In the genomic region with DNA sequence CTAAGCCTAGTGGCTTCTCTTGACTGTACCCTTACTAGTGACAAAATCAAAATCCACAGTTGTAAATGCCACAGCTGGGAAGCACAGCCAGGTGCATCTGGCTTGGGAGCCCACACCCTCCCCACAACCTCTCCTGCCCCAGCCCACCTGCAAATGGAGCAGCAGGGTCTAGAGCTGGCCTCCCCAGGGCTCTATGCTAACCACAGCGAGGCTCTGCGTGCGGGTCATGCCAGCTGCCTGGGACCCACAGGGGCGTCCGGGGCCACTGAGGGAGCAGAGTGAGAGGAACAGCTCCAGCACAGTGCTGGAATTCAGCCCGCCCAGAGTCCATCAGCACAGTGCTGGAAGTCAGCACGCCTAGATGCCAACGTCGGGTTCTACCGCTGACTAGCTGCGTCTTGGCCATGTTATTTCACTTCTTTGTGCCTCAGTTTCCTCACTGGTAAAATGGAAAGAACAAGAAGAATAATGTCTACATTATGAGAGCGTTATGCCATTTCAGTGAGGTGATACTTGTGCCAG, we compare ENCODE assay signal across 1 cellular context.
A peak's percentile ranks its signal among the peaks of the same experiment; 100 is the strongest.
TF ChIP-seq lines count a peak whose summit lies in the region.

No MANE protein-coding gene starts in this region.

TF ChIP-seq in HepG2, 621 proteins besides CTCF, POLR2A, EP300 and RAD21 (continues in another document):
- TF ChIP-seq ELF4 (CRISPR knock-in tag; IDR thresholded peaks at IDR 0.05; ENCODE audit: borderline replicate concordance) (no peak), HIC2 (CRISPR knock-in tag; IDR thresholded peaks at IDR 0.05; ENCODE audit: low read depth) (peak; percentile 55; the same call in 1 of the 2 replicates), SMAD3 (CRISPR knock-in tag; IDR thresholded peaks at IDR 0.05) (no peak), ZNF557 (CRISPR knock-in tag; IDR thresholded peaks at IDR 0.05) (no peak), KAT8 (CRISPR knock-in tag; IDR thresholded peaks at IDR 0.05) (no peak), PRDM10 (CRISPR knock-in tag; IDR thresholded peaks at IDR 0.05; ENCODE audit: low read depth) (no peak), NCOA2 (CRISPR knock-in tag; IDR thresholded peaks at IDR 0.05) (no peak), SIN3B (IDR thresholded peaks at IDR 0.05; ENCODE audit: low read length) (no peak), ZNF484 (CRISPR knock-in tag; IDR thresholded peaks at IDR 0.05; ENCODE audit: borderline replicate concordance, low read depth) (no peak), ZNF768 (CRISPR knock-in tag; IDR thresholded peaks at IDR 0.05) (peak; percentile 57; the same call in 1 of the 2 replicates), MNT (IDR thresholded peaks at IDR 0.05) (no peak), ZNF556 (CRISPR knock-in tag; IDR thresholded peaks at IDR 0.05; ENCODE audit: borderline replicate concordance) (no peak), ZFP41 (CRISPR knock-in tag; IDR thresholded peaks at IDR 0.05; ENCODE audit: borderline replicate concordance) (0 out of 2 replicates have a peak, but pooled peaks have one; percentile 9), ZNF704 (CRISPR knock-in tag; IDR thresholded peaks at IDR 0.05; ENCODE audit: borderline replicate concordance) (0 out of 2 replicates have a peak, but pooled peaks have one; percentile 51), TCF12 (IDR thresholded peaks at IDR 0.05) (no peak), TCF12 (CRISPR knock-in tag; IDR thresholded peaks at IDR 0.05) (no peak), KDM6A (CRISPR knock-in tag; IDR thresholded peaks at IDR 0.05; ENCODE audit: low read depth) (no peak), ZNF784 (CRISPR knock-in tag; IDR thresholded peaks at IDR 0.05; ENCODE audit: borderline replicate concordance) (no peak), ZNF3 (CRISPR knock-in tag; IDR thresholded peaks at IDR 0.05) (no peak), ZNF773 (CRISPR knock-in tag; IDR thresholded peaks at IDR 0.05; ENCODE audit: borderline replicate concordance) (no peak), NCOA5 (CRISPR knock-in tag; IDR thresholded peaks at IDR 0.05) (no peak), ZBTB3 (CRISPR knock-in tag; IDR thresholded peaks at IDR 0.05; ENCODE audit: borderline replicate concordance, low read depth) (no peak), FOXK1 (CRISPR knock-in tag; IDR thresholded peaks at IDR 0.05; ENCODE audit: borderline replicate concordance, low read depth) (no peak), ZC3H13 (CRISPR knock-in tag; IDR thresholded peaks at IDR 0.05) (no peak), ISX (CRISPR knock-in tag; conservative IDR thresholded peaks at IDR 0.05) (no peak), NKX3-1 (CRISPR knock-in tag; IDR thresholded peaks at IDR 0.05) (no peak), ZNF567 (CRISPR knock-in tag; IDR thresholded peaks at IDR 0.05; ENCODE audit: borderline replicate concordance) (0 out of 2 replicates have a peak, but pooled peaks have one; percentile 4), ZFX (CRISPR knock-in tag; IDR thresholded peaks at IDR 0.05; ENCODE audit: low read depth) (no peak), FIP1L1 (IDR thresholded peaks at IDR 0.05; ENCODE audit: borderline replicate concordance, insufficient read depth, low read depth, low read length) (no peak), GPN1 (CRISPR knock-in tag; IDR thresholded peaks at IDR 0.05; ENCODE audit: borderline replicate concordance) (no peak)
- TF ChIP-seq, protein P1, sequence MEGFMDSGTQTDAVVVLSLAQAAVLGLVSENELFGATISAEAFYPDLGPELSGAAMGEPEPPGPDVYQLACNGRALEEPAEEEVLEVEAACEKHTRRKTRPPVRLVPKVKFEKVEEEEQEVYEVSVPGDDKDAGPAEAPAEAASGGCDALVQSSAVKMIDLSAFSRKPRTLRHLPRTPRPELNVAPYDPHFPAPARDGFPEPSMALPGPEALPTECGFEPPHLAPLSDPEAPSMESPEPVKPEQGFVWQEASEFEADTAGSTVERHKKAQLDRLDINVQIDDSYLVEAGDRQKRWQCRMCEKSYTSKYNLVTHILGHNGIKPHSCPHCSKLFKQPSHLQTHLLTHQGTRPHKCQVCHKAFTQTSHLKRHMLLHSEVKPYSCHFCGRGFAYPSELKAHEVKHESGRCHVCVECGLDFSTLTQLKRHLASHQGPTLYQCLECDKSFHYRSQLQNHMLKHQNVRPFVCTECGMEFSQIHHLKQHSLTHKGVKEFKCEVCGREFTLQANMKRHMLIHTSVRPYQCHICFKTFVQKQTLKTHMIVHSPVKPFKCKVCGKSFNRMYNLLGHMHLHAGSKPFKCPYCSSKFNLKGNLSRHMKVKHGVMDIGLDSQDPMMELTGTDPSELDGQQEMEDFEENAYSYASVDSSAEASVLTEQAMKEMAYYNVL (CRISPR knock-in tag; IDR thresholded peaks at IDR 0.05; ENCODE audit: borderline replicate concordance): peak; percentile 20; the same call in 1 of the 2 replicates
- TF ChIP-seq, protein P2, sequence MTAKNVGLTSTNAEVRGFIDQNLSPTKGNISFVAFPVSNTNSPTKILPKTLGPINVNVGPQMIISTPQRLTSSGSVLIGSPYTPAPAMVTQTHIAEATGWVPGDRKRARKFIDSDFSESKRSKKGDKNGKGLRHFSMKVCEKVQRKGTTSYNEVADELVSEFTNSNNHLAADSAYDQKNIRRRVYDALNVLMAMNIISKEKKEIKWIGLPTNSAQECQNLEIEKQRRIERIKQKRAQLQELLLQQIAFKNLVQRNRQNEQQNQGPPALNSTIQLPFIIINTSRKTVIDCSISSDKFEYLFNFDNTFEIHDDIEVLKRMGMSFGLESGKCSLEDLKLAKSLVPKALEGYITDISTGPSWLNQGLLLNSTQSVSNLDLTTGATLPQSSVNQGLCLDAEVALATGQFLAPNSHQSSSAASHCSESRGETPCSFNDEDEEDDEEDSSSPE (CRISPR knock-in tag; IDR thresholded peaks at IDR 0.05): no peak
- TF ChIP-seq, protein P3, sequence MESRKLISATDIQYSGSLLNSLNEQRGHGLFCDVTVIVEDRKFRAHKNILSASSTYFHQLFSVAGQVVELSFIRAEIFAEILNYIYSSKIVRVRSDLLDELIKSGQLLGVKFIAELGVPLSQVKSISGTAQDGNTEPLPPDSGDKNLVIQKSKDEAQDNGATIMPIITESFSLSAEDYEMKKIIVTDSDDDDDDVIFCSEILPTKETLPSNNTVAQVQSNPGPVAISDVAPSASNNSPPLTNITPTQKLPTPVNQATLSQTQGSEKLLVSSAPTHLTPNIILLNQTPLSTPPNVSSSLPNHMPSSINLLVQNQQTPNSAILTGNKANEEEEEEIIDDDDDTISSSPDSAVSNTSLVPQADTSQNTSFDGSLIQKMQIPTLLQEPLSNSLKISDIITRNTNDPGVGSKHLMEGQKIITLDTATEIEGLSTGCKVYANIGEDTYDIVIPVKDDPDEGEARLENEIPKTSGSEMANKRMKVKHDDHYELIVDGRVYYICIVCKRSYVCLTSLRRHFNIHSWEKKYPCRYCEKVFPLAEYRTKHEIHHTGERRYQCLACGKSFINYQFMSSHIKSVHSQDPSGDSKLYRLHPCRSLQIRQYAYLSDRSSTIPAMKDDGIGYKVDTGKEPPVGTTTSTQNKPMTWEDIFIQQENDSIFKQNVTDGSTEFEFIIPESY (CRISPR knock-in tag; IDR thresholded peaks at IDR 0.05): 0 out of 2 replicates have a peak, but pooled peaks have one; percentile 72
- TF ChIP-seq, protein P4, sequence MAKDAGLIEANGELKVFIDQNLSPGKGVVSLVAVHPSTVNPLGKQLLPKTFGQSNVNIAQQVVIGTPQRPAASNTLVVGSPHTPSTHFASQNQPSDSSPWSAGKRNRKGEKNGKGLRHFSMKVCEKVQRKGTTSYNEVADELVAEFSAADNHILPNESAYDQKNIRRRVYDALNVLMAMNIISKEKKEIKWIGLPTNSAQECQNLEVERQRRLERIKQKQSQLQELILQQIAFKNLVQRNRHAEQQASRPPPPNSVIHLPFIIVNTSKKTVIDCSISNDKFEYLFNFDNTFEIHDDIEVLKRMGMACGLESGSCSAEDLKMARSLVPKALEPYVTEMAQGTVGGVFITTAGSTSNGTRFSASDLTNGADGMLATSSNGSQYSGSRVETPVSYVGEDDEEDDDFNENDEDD (CRISPR knock-in tag; IDR thresholded peaks at IDR 0.05; ENCODE audit: borderline replicate concordance): no peak
- TF ChIP-seq, protein P5, sequence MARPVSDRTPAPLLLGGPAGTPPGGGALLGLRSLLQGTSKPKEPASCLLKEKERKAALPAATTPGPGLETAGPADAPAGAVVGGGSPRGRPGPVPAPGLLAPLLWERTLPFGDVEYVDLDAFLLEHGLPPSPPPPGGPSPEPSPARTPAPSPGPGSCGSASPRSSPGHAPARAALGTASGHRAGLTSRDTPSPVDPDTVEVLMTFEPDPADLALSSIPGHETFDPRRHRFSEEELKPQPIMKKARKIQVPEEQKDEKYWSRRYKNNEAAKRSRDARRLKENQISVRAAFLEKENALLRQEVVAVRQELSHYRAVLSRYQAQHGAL (CRISPR knock-in tag; IDR thresholded peaks at IDR 0.05; ENCODE audit: not compliant biosample characterization): no peak
